Comparison of ENCODE assay signal across 28 cellular contexts in the genomic region with DNA sequence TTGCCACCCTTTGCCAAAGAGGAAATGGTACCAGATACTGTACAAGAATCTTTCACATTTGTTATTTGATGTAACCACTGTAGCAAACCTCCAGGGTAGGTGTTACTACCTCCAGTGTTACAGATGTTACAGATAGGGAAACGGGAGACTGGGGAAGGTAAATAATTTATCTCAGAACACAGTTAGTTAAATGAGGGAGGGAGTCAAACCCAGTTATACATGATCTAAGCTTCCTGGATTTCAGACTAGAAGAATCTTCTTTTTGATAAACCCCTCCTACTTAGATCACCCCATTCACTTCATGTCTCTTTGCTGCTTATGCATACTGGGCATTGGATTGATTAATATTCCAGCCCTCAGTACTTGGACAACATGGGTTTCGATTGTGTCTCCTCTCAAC.
"Had no signal": no experiment of that assay in that cellular context is flagged by ENCODE, and none has a peak within 500 bp of the region (broad histone marks: within the 10 kb centered on the region; RNA-seq: fewer than 3 reads in every experiment).

No MANE protein-coding gene starts in this region.

- H3K27me3 ChIP-seq: colonic mucosa, dorsolateral prefrontal cortex, esophagus muscularis mucosa, esophagus squamous epithelium, foreskin keratinocyte, gastrocnemius medialis, gastroesophageal sphincter, heart left ventricle, heart right ventricle had no signal

- H3K36me3 ChIP-seq: colonic mucosa, esophagus muscularis mucosa, esophagus squamous epithelium, gastrocnemius medialis, gastroesophageal sphincter, heart left ventricle, heart right ventricle had no signal

- ATAC-seq: effector memory CD8-positive, alpha-beta T cell; esophagus mucosa; foreskin keratinocyte; gastrocnemius medialis; gastroesophageal sphincter; heart left ventricle; heart right ventricle had no signal

- H3K27ac ChIP-seq: colonic mucosa, coronary artery, epithelial cell of prostate, esophagus muscularis mucosa, esophagus squamous epithelium, foreskin keratinocyte, gastrocnemius medialis, gastroesophageal sphincter, heart left ventricle, heart right ventricle had no signal

- H3K4me3 ChIP-seq: colonic mucosa, coronary artery, dorsolateral prefrontal cortex, esophagus muscularis mucosa, esophagus squamous epithelium, gastrocnemius medialis, gastroesophageal sphincter, heart left ventricle, heart right ventricle had no signal

- H3K4me1 ChIP-seq: colonic mucosa, esophagus muscularis mucosa, esophagus squamous epithelium, foreskin keratinocyte, gastrocnemius medialis, gastroesophageal sphincter, heart left ventricle, heart right ventricle had no signal

- H3K9me3 ChIP-seq: colonic mucosa, esophagus muscularis mucosa, esophagus squamous epithelium, gastrocnemius medialis had no signal

- DNase-seq: colonic mucosa; cortex of kidney; dermis blood vessel endothelial cell; dorsolateral prefrontal cortex; effector CD4-positive, alpha-beta T cell; effector CD8-positive, alpha-beta T cell; effector memory CD4-positive, alpha-beta T cell; effector memory CD8-positive, alpha-beta T cell; endodermal cell; erythroblast; esophagus squamous epithelium; foreskin fibroblast; foreskin keratinocyte; foreskin melanocyte; gastrocnemius medialis; glutamatergic neuron; head of caudate nucleus; heart left ventricle; heart right ventricle had no signal

- FAIRE-seq: colon, endometrium, endothelial cell of umbilical vein, frontal cortex had no signal
